Comparison of ENCODE assay signal across 10 cellular contexts in genomic region chr10:24462889-24463552, GRCh38.
DNase-seq lines count a peak whose midpoint lies in the region; ATAC-seq and TF ChIP-seq lines count a peak whose summit lies in the region.
"Had no signal": no experiment of that assay in that cellular context is flagged by ENCODE, and none has a peak within 500 bp of the region (broad histone marks: within the 10 kb centered on the region; RNA-seq: fewer than 3 reads in every experiment).

No MANE protein-coding gene starts in this region.

- H3K4me3 ChIP-seq in astrocyte of the cerebellum (ENCODE audit: low read depth, low read length) (no peak overlapping the region), transverse colon (no peak overlapping the region), mucosa of descending colon (no peak overlapping the region)

- H3K4me3 Mint-ChIP-seq in T-helper 1 cell treated with Interleukin-12 subunit alpha and Interleukin-12 subunit beta and Interleukin-4 antibody, amounts not matched to agents 30 μg/mL and 1 μg/mL, for 36 hours: peak overlapping the region; percentile 23

- no peak for TF ChIP-seq EP300 in transverse colon (IDR thresholded peaks at IDR 0.05; ENCODE audit: low read depth)

- DNase-seq in T-helper 1 cell (no peak), astrocyte of the cerebellum (ENCODE audit: low read depth) (no peak), islet precursor cell (peak; percentile 16), transverse colon (no peak), mucosa of descending colon (no peak)
- DNase-seq: cortex of kidney, RPMI8226 had no signal

- peak overlapping the region; percentile 88 for H3K27ac Mint-ChIP-seq in T-helper 1 cell treated with Interleukin-12 subunit alpha and Interleukin-12 subunit beta and Interleukin-4 antibody, amounts not matched to agents 30 μg/mL and 1 μg/mL, for 36 hours

- H3K36me3 Mint-ChIP-seq in T-helper 1 cell treated with Interleukin-12 subunit alpha and Interleukin-12 subunit beta and Interleukin-4 antibody, amounts not matched to agents 30 μg/mL and 1 μg/mL, for 36 hours (ENCODE audit: low read depth): peaks cover 5% of the 10 kb centered on the region

- TF ChIP-seq POLR2A in transverse colon (IDR thresholded peaks at IDR 0.05): no peak

- in situ Hi-C loops in astrocyte of the cerebellum (cut with HindIII; ENCODE audit: low sequenced_read_pairs) (no loop called here), transverse colon (cut with MboI; ENCODE audit: low pct_ligation_motif_present in 1 of 4, low pct_unique_long_range_greater_than_20kb in 1 of 4, low sequenced_read_pairs in 3 of 4) (no loop called here)

- H3K27me3 Mint-ChIP-seq in T-helper 1 cell treated with Interleukin-12 subunit alpha and Interleukin-12 subunit beta and Interleukin-4 antibody, amounts not matched to agents 30 μg/mL and 1 μg/mL, for 36 hours (ENCODE audit: low read depth): no peaks in the 10 kb centered on the region

- H3K9me3 ChIP-seq in transverse colon (no peaks in the 10 kb centered on the region), mucosa of descending colon (no peaks in the 10 kb centered on the region)

- H3K4me1 Mint-ChIP-seq in T-helper 1 cell treated with Interleukin-12 subunit alpha and Interleukin-12 subunit beta and Interleukin-4 antibody, amounts not matched to agents 30 μg/mL and 1 μg/mL, for 36 hours (ENCODE audit: low read depth): peaks cover 51% of the 10 kb centered on the region

- WGBS in transverse colon (ENCODE audit: low coverage in 1 of 2), 2 donors: 73 to 79% methylated on average over 4 to 6 of the region's 6 CpGs

- H3K36me3 ChIP-seq in transverse colon (no peaks in the 10 kb centered on the region), mucosa of descending colon (ENCODE audit: low read depth) (no peaks in the 10 kb centered on the region)

- peaks cover 4 to 46% (median 21%) of the 10 kb centered on the region in 4 donors for H3K4me1 ChIP-seq in transverse colon
- peaks cover 31% of the 10 kb centered on the region for H3K4me1 ChIP-seq in mucosa of descending colon (ENCODE audit: low read depth)

- H3K27me3 ChIP-seq in transverse colon: no peaks in the 10 kb centered on the region

- TF ChIP-seq CTCF in astrocyte of the cerebellum (IDR thresholded peaks at IDR 0.05; ENCODE audit: low read depth, low read length, missing control alignments) (peak; percentile 45), transverse colon (IDR thresholded peaks at IDR 0.05) (peak in 1 of 5 experiments; percentile 11), mucosa of descending colon (IDR thresholded peaks at IDR 0.05) (no peak)

- intact Hi-C loops in transverse colon (cut with DNase I; ENCODE audit: low total_unique reads) (no loop called here), mucosa of descending colon (cut with DNase I, micrococcal nuclease) (no loop called here)

- ATAC-seq in GM19035 (IDR thresholded peaks at IDR 0.05; ENCODE audit: unreplicated experiment) (no peak), GM18511 (IDR thresholded peaks at IDR 0.05; ENCODE audit: unreplicated experiment) (no peak), mucosa of descending colon (no peak)

- peaks cover 8% of the 10 kb centered on the region for H3K9me3 Mint-ChIP-seq in T-helper 1 cell treated with Interleukin-12 subunit alpha and Interleukin-12 subunit beta and Interleukin-4 antibody, amounts not matched to agents 30 μg/mL and 1 μg/mL, for 36 hours

- H3K27ac ChIP-seq in transverse colon: peak overlapping the region; percentile 82 to 90 (median 87)
